16 cellular contexts compared by ENCODE assay signal in the genomic region with DNA sequence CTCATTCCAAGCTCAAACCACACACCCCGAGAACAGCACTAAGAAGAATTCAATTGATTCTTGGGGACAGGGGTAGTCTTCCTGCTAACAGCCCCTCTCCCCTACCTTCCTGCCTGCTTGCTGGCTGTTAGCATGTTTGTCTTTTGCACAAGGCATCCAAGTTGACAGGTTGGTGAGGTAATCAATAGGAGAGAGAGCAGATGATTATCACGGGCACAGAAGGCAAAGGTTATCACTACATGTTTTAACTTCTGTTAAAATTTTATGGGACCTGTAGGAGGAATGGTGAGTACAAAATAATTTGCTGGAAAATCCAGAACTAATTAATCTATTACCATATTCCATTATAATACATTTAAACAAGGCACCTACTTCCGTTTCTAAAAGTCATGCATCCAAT.
DNase-seq lines count a peak whose midpoint lies in the region; ATAC-seq and TF ChIP-seq lines count a peak whose summit lies in the region.
"Had no signal": no experiment of that assay in that cellular context is flagged by ENCODE, and none has a peak within 500 bp of the region (broad histone marks: within the 10 kb centered on the region; RNA-seq: fewer than 3 reads in every experiment).

No MANE protein-coding gene starts in this region.

- intact Hi-C loops in mucosa of descending colon (cut with DNase I, micrococcal nuclease): no loop called here

- H3K27ac ChIP-seq in neural progenitor cell: no peak overlapping the region

- no peaks in the 10 kb centered on the region for H3K4me1 Mint-ChIP-seq in neural progenitor cell
- H3K4me1 Mint-ChIP-seq: CD4-positive, alpha-beta memory T cell had no signal

- peaks cover 4% of the 10 kb centered on the region for H3K36me3 Mint-ChIP-seq in neural progenitor cell
- H3K36me3 Mint-ChIP-seq: CD4-positive, alpha-beta memory T cell had no signal

- H3K4me2 ChIP-seq in neural progenitor cell: no peak overlapping the region
- H3K4me2 ChIP-seq: GM23338 had no signal

- no peaks in the 10 kb centered on the region for H3K4me1 ChIP-seq in neural progenitor cell
- H3K4me1 ChIP-seq in mucosa of descending colon (ENCODE audit: low read depth): no peaks in the 10 kb centered on the region

- H3K27me3 Mint-ChIP-seq in neural progenitor cell (ENCODE audit: insufficient read depth, low read depth): no peaks in the 10 kb centered on the region
- H3K27me3 Mint-ChIP-seq: CD4-positive, alpha-beta memory T cell had no signal

- TF ChIP-seq CTCF in neural progenitor cell (IDR thresholded peaks at IDR 0.05) (no peak), mucosa of descending colon (IDR thresholded peaks at IDR 0.05) (no peak)

- H3K9me3 Mint-ChIP-seq in neural progenitor cell: peaks cover 23% of the 10 kb centered on the region

- H3K9me3 ChIP-seq in neural progenitor cell (ENCODE audit: low read depth) (no peaks in the 10 kb centered on the region), mucosa of descending colon (peaks cover 43% of the 10 kb centered on the region)

- H4K20me1 ChIP-seq in neural progenitor cell (ENCODE audit: low read depth): no peaks in the 10 kb centered on the region

- H3K4me3 ChIP-seq in neural progenitor cell: no peak overlapping the region
- no peak overlapping the region for H3K4me3 ChIP-seq in mucosa of descending colon
- H3K4me3 ChIP-seq: GM23338 had no signal

- H3K4me3 Mint-ChIP-seq in neural progenitor cell: no peak overlapping the region
- H3K4me3 Mint-ChIP-seq: CD4-positive, alpha-beta memory T cell; GM23338; H9 had no signal

- H3F3A ChIP-seq in neural progenitor cell (ENCODE audit: low read depth): no peaks in the 10 kb centered on the region

- no peak overlapping the region for H3K27ac Mint-ChIP-seq in neural progenitor cell
- H3K27ac Mint-ChIP-seq: CD4-positive, alpha-beta memory T cell; GM23338; H9 had no signal

- DNase-seq in HuH-7.5 (ENCODE audit: low spot score) (peak; percentile 9), left lobe of liver (ENCODE audit: low spot score) (peak; percentile 56), neural progenitor cell (ENCODE audit: low spot score) (no peak), LoVo (ENCODE audit: low spot score) (no peak), mucosa of descending colon (no peak), NCI-H1105 treated with DMSO at 0.1 percent for 48 hours (lab: John Stamatoyannopoulos, UW) (no peak)
- DNase-seq: C1 segment of cervical spinal cord; Calu3; CD4-positive, alpha-beta memory T cell; COR-L47; DMS53; DMS79 treated with DMSO at 0.1 percent for 48 hours; GF-D8; H9 had no signal

- H2AFZ ChIP-seq in neural progenitor cell (replicated peaks): peak overlapping the region; percentile 52
- H2AFZ ChIP-seq: GM23338 had no signal

- peak; percentile 86 for ATAC-seq in left lobe of liver
- no peak for ATAC-seq in mucosa of descending colon
- ATAC-seq: GM23338, HCT116 had no signal

- no peaks in the 10 kb centered on the region for H3K36me3 ChIP-seq in neural progenitor cell
- H3K36me3 ChIP-seq in mucosa of descending colon (ENCODE audit: low read depth): no peaks in the 10 kb centered on the region

- H3K79me2 ChIP-seq in neural progenitor cell (ENCODE audit: low read depth): no peaks in the 10 kb centered on the region

- no peaks in the 10 kb centered on the region for H3K27me3 ChIP-seq in neural progenitor cell

- no peak overlapping the region for H3K9ac ChIP-seq in neural progenitor cell

Comparison
In these comparisons a context has a peak if more than half of its experiments do, and no peak if none do; other contexts are left out.
1. DNase-seq: peak in HuH-7.5 (single experiment) and left lobe of liver (single experiment); none in neural progenitor cell (single experiment), LoVo (single experiment), mucosa of descending colon (0 of 3) and NCI-H1105 treated with DMSO at 0.1 percent for 48 hours (single experiment).